22 cellular contexts compared by ENCODE assay signal in genomic region chr1:30808067-30808662, GRCh38. TPM values are rescaled to one million over a fixed set of nuclear protein-coding genes. Genes with fewer than 3 reads are reported as not detected.
A peak's percentile ranks its signal among the peaks of the same experiment; 100 is the strongest.
DNase-seq lines count a peak whose midpoint lies in the region; ATAC-seq, FAIRE-seq and TF ChIP-seq lines count a peak whose summit lies in the region.
"Had no signal": no experiment of that assay in that cellular context is flagged by ENCODE, and none has a peak within 500 bp of the region (broad histone marks: within the 10 kb centered on the region; RNA-seq: fewer than 3 reads in every experiment).

No MANE protein-coding gene starts in this region.

- H3K4me2 ChIP-seq in HepG2 (ENCODE audit: low read depth, low read length) (no peak overlapping the region), astrocyte (ENCODE audit: low read length) (peak overlapping the region; percentile 61), neural progenitor cell (no peak overlapping the region)
- H3K4me2 ChIP-seq: GM23338 had no signal

- no peak overlapping the region for H3K9ac ChIP-seq in HepG2 (ENCODE audit: insufficient read depth, low read depth, low read length)
- H3K9ac ChIP-seq in astrocyte (ENCODE audit: low read length): no peak overlapping the region
- no peak overlapping the region for H3K9ac ChIP-seq in neural progenitor cell

- TF ChIP-seq RAD21 in HepG2 (CRISPR knock-in tag; IDR thresholded peaks at IDR 0.05): no peak

- FAIRE-seq in HepG2 (lab: Jason Lieb, UNC): no peak
- FAIRE-seq in astrocyte (lab: Jason Lieb, UNC): no peak

- POLR2A ChIA-PET in HepG2 (lab: Yijun Ruan, JAX) (no interaction called here), A673 (lab: Charles Lee; ENCODE audit: low non-redundant PET) (interaction anchor here (0.6 kb wide), 1 partner anchor 89 kb away, joined by 4 read pairs; no protein-coding TSS in a partner anchor)

- intact Hi-C loops in HepG2 (cut with micrococcal nuclease; ENCODE audit: unreplicated experiment): no loop called here
- intact Hi-C loops in right lobe of liver (cut with DNase I): no loop called here
- intact Hi-C loops in Right ventricle myocardium inferior (cut with DNase I): loop anchor here (5.0 kb wide), 1 partner anchor 34 kb away; no protein-coding TSS in a partner anchor
- intact Hi-C loops in A673 (cut with micrococcal nuclease; ENCODE audit: unreplicated experiment): loop anchor here (5.0 kb wide), 1 partner anchor 49 kb away; no protein-coding TSS in a partner anchor

- in situ Hi-C loops in HepG2 (cut with HindIII; ENCODE audit: extremely low pct_ligation_motif_present, low pct_unique_long_range_greater_than_20kb): no loop called here

- H3K27ac ChIP-seq in HepG2 (ENCODE audit: extremely low read length, insufficient read depth, low read length) (no peak overlapping the region), right lobe of liver (no peak overlapping the region), astrocyte (ENCODE audit: low read depth, low read length) (no peak overlapping the region), neural progenitor cell (no peak overlapping the region), A673 (ENCODE audit: low read depth, low read length, poor library complexity, severe bottlenecking) (no peak overlapping the region)
- H3K27ac ChIP-seq: foreskin keratinocyte, thyroid gland had no signal

- H3K36me3 Mint-ChIP-seq in astrocyte (ENCODE audit: low read depth, unreplicated experiment) (no peaks in the 10 kb centered on the region), neural progenitor cell (no peaks in the 10 kb centered on the region)
- H3K36me3 Mint-ChIP-seq: activated naive CD8-positive, alpha-beta T cell had no signal

- no peak for TF ChIP-seq EP300 in HepG2 (IDR thresholded peaks at IDR 0.05; ENCODE audit: low read depth in 2 of 2, low read length in 2 of 2)
- no peak for TF ChIP-seq EP300 in HepG2 (CRISPR knock-in tag; IDR thresholded peaks at IDR 0.05; ENCODE audit: borderline replicate concordance)

- H3F3A ChIP-seq in neural progenitor cell (ENCODE audit: low read depth): peaks cover 20% of the 10 kb centered on the region

- H4K20me1 ChIP-seq in HepG2 (ENCODE audit: insufficient read depth, low read length) (no peaks in the 10 kb centered on the region), astrocyte (ENCODE audit: insufficient read depth, low read length) (no peaks in the 10 kb centered on the region), neural progenitor cell (ENCODE audit: low read depth) (no peaks in the 10 kb centered on the region)

- H3K79me2 ChIP-seq in HepG2 (ENCODE audit: insufficient read depth, low read length) (no peaks in the 10 kb centered on the region), astrocyte (ENCODE audit: insufficient read depth, low read length) (no peaks in the 10 kb centered on the region), neural progenitor cell (ENCODE audit: low read depth) (no peaks in the 10 kb centered on the region)

- no peak for ATAC-seq in HepG2
- ATAC-seq in right lobe of liver: no peak
- no peak for ATAC-seq in Right ventricle myocardium inferior
- ATAC-seq in GM19023 (IDR thresholded peaks at IDR 0.05; ENCODE audit: unreplicated experiment): no peak
- ATAC-seq: foreskin keratinocyte; GM23338; left lobe of liver; stimulated activated naive CD8-positive, alpha-beta T cell treated with anti-CD3 and anti-CD28 coated beads, Interleukin-15, Interleukin-2, amounts not matched to agents 100 U/mL and 50 U/mL, for 24 hours had no signal

- no peak overlapping the region for H3K4me3 ChIP-seq in HepG2 (replicated peaks in 1 of 3; ENCODE audit: insufficient read depth in 1 of 3, low read depth in 2 of 3, low read length in 3 of 3)
- H3K4me3 ChIP-seq in right lobe of liver: no peak overlapping the region
- H3K4me3 ChIP-seq in astrocyte (ENCODE audit: insufficient read depth, low read depth, low read length): no peak overlapping the region
- H3K4me3 ChIP-seq in neural progenitor cell: no peak overlapping the region
- no peak overlapping the region for H3K4me3 ChIP-seq in A673 (ENCODE audit: low read depth, low read length, poor library complexity, severe bottlenecking)
- H3K4me3 ChIP-seq: GM23338, thyroid gland had no signal

- TF ChIP-seq CTCF in HepG2 (CRISPR knock-in tag; IDR thresholded peaks at IDR 0.05): no peak
- TF ChIP-seq CTCF in right lobe of liver (IDR thresholded peaks at IDR 0.05): no peak
- no peak for TF ChIP-seq CTCF in astrocyte (IDR thresholded peaks at IDR 0.05; ENCODE audit: insufficient read depth, low read depth, low read length)
- TF ChIP-seq CTCF in neural progenitor cell (IDR thresholded peaks at IDR 0.05): no peak
- no peak for TF ChIP-seq CTCF in A673 (conservative IDR thresholded peaks at IDR 0.05; ENCODE audit: low read depth, low read length)

- no peak for TF ChIP-seq POLR2A in HepG2 (IDR thresholded peaks at IDR 0.05; ENCODE audit: insufficient read depth in 1 of 2, low read depth in 2 of 2, low read length in 2 of 2)
- TF ChIP-seq POLR2A in right lobe of liver (IDR thresholded peaks at IDR 0.05): no peak

- H3K27me3 ChIP-seq in HepG2 (ENCODE audit: control insufficient read depth in 1 of 2, insufficient read depth in 2 of 2, low read length in 2 of 2) (peaks cover 10 to 69% of the 10 kb centered on the region in 2 experiments), right lobe of liver (no peaks in the 10 kb centered on the region), astrocyte (ENCODE audit: insufficient read depth, low read length) (no peaks in the 10 kb centered on the region), neural progenitor cell (no peaks in the 10 kb centered on the region), A673 (replicated peaks; ENCODE audit: insufficient read depth, low read depth, low read length, poor library complexity) (peaks cover 8% of the 10 kb centered on the region)
- H3K27me3 ChIP-seq: thyroid gland had no signal

- DNase-seq in HepG2 (ENCODE audit: low spot score) (no peak), right lobe of liver (no peak), astrocyte (ENCODE audit: low read depth) (no peak), neural progenitor cell (ENCODE audit: low spot score) (no peak), Right ventricle myocardium inferior (ENCODE audit: missing footprints) (no peak), NCI-H2107 treated with DMSO at 0.1 percent for 48 hours (lab: John Stamatoyannopoulos, UW; ENCODE audit: unreplicated experiment) (no peak), A673 (ENCODE audit: low spot score) (no peak)
- DNase-seq: 8988T; effector CD8-positive, alpha-beta T cell; foreskin keratinocyte; GF-D8; mesendoderm; occipital lobe; stimulated activated naive CD8-positive, alpha-beta T cell treated with anti-CD3 and anti-CD28 coated beads, Interleukin-15, Interleukin-2, amounts not matched to agents 100 U/mL and 50 U/mL, for 24 hours; T-helper 9 cell had no signal

- H3K36me3 ChIP-seq in HepG2 (replicated peaks in 1 of 2; ENCODE audit: control insufficient read depth in 1 of 2, insufficient read depth in 2 of 2, low read length in 2 of 2) (no peaks in the 10 kb centered on the region), right lobe of liver (no peaks in the 10 kb centered on the region), astrocyte (ENCODE audit: insufficient read depth, low read length) (no peaks in the 10 kb centered on the region), neural progenitor cell (no peaks in the 10 kb centered on the region), A673 (ENCODE audit: insufficient read depth, low read length, poor library complexity, severe bottlenecking) (no peaks in the 10 kb centered on the region)
- H3K36me3 ChIP-seq: thyroid gland had no signal

- H3K9me3 Mint-ChIP-seq in astrocyte (ENCODE audit: unreplicated experiment) (no peaks in the 10 kb centered on the region), neural progenitor cell (no peaks in the 10 kb centered on the region)
- H3K9me3 Mint-ChIP-seq: GM23338 had no signal

- WGBS in HepG2 (ENCODE audit: low lambda C conversion rate): 29% methylated on average over 3 of the region's 3 CpGs
- WGBS in right lobe of liver (ENCODE audit: insufficient coverage, low coverage, low lambda C conversion rate, missing lambda C conversion rate): 50% methylated on average over 1 of the region's 3 CpGs

- H3K27ac Mint-ChIP-seq in astrocyte (ENCODE audit: unreplicated experiment): no peak overlapping the region
- H3K27ac Mint-ChIP-seq in neural progenitor cell: peak overlapping the region; percentile 59
- H3K27ac Mint-ChIP-seq: activated naive CD8-positive, alpha-beta T cell; B cell; GM23338 had no signal

- BruUV-seq in HepG2 (replicated peaks; lab: Mats Ljungman, UMichigan) (no TSS peak), A673 (replicated peaks; lab: Mats Ljungman, UMichigan) (no TSS peak)

- H3K4me3 Mint-ChIP-seq in astrocyte (ENCODE audit: unreplicated experiment) (no peak overlapping the region), neural progenitor cell (no peak overlapping the region)
- H3K4me3 Mint-ChIP-seq: activated naive CD8-positive, alpha-beta T cell; GM23338 had no signal

- H3K9me3 ChIP-seq in HepG2 (ENCODE audit: low read length) (no peaks in the 10 kb centered on the region), right lobe of liver (no peaks in the 10 kb centered on the region), astrocyte (ENCODE audit: insufficient read depth, low read depth, low read length) (no peaks in the 10 kb centered on the region), neural progenitor cell (ENCODE audit: low read depth) (no peaks in the 10 kb centered on the region), A673 (ENCODE audit: low read depth, low read length, poor library complexity, severe bottlenecking) (no peaks in the 10 kb centered on the region)
- H3K9me3 ChIP-seq: thyroid gland had no signal

- H3K4me1 ChIP-seq in HepG2 (ENCODE audit: insufficient read depth, low read length) (peaks cover 10% of the 10 kb centered on the region), right lobe of liver (no peaks in the 10 kb centered on the region), astrocyte (ENCODE audit: insufficient read depth, low read length) (peaks cover 40% of the 10 kb centered on the region), neural progenitor cell (peaks cover 44% of the 10 kb centered on the region), A673 (ENCODE audit: insufficient read depth, low read length, poor library complexity, severe bottlenecking) (peaks cover 38% of the 10 kb centered on the region)

- CTCF ChIA-PET in HepG2 (lab: Yijun Ruan, JAX; ENCODE audit: low intra/inter-chr PET ratio, low total read pairs): no interaction called here
- CTCF ChIA-PET in A673 (lab: Charles Lee): interaction anchor here (0.8 kb wide), 1 partner anchor 34 kb away, joined by 3 read pairs; no protein-coding TSS in a partner anchor

- H2AFZ ChIP-seq in HepG2 (ENCODE audit: low read length) (no peak overlapping the region), astrocyte (ENCODE audit: low read depth, low read length) (no peak overlapping the region), neural progenitor cell (replicated peaks) (no peak overlapping the region)
- H2AFZ ChIP-seq: GM23338 had no signal

- H3K4me1 Mint-ChIP-seq in astrocyte (ENCODE audit: low read depth, unreplicated experiment) (peaks cover 55% of the 10 kb centered on the region), neural progenitor cell (peaks cover 90% of the 10 kb centered on the region)

- H3K27me3 Mint-ChIP-seq in astrocyte (ENCODE audit: low read depth, unreplicated experiment) (no peaks in the 10 kb centered on the region), neural progenitor cell (ENCODE audit: insufficient read depth, low read depth) (peaks cover 15% of the 10 kb centered on the region)

RNA-seq across cellular contexts. Expression of gene LAPTM5, which starts 50.6 kb away (rescaled TPM):
- total RNA-seq in HepG2 (2016; rRNA removed; fragmentation: Illumina TruSeq; extraction: Trizol) (0.34 and 0.86 TPM in 2 replicates), right lobe of liver (10 to 100 TPM; 21.2 to 81.0 (median 29.8) TPM), astrocyte (0.77 and 0.89 TPM in 2 replicates), neural progenitor cell (ENCODE audit: low replicate concordance) (not detected in 2 replicates), Right ventricle myocardium inferior (31.5 TPM), A673 (2021) (not detected in 2 replicates)
- 0.18 and 0.30 TPM in 2 replicates for total RNA-seq in HepG2 (2016; cell fraction: cytosol; rRNA removed; fragmentation: Illumina TruSeq; extraction: Trizol; ENCODE audit: low read depth)
- 0.18 and 0.45 TPM in 2 replicates for total RNA-seq in HepG2 (2016; cell fraction: insoluble cytoplasmic fraction; rRNA removed; fragmentation: Illumina TruSeq; extraction: Trizol)
- total RNA-seq in HepG2 (2016; cell fraction: membrane; rRNA removed; fragmentation: Illumina TruSeq; extraction: Trizol): 0.48 and 0.56 TPM in 2 replicates
- total RNA-seq in HepG2 (2016; cell fraction: nucleus; rRNA removed; fragmentation: Illumina TruSeq; extraction: Trizol): 0.34 and 0.53 TPM in 2 replicates
- polyA plus RNA-seq in HepG2 (2011; rRNA removed): 0.41 and 0.76 TPM in 2 replicates
- polyA plus RNA-seq in HepG2 (2011; cell fraction: cytosol; rRNA removed): 0.64 and 0.79 TPM in 2 replicates
- 0.59 and 0.61 TPM in 2 replicates for polyA plus RNA-seq in HepG2 (2011; cell fraction: nucleus; rRNA removed)
- polyA plus RNA-seq in HepG2 (2012): 0.19 and 0.38 TPM in 2 replicates
- polyA plus RNA-seq in HepG2 (2016; cell fraction: cytosol; fragmentation: Illumina TruSeq; extraction: Trizol; ENCODE audit: low read depth): 0.33 and 0.38 TPM in 2 replicates
- polyA plus RNA-seq in HepG2 (2016; cell fraction: insoluble cytoplasmic fraction; fragmentation: Illumina TruSeq; extraction: Trizol; ENCODE audit: low read depth): 0.57 and 0.76 TPM in 2 replicates
- 0.54 and 0.79 TPM in 2 replicates for polyA plus RNA-seq in HepG2 (2016; cell fraction: membrane; fragmentation: Illumina TruSeq; extraction: Trizol; ENCODE audit: low read depth)
- 1.1 TPM in 2 replicates for polyA plus RNA-seq in HepG2 (2016; cell fraction: nucleus; fragmentation: Illumina TruSeq; extraction: Trizol; ENCODE audit: insufficient read depth, low read depth)
- polyA minus RNA-seq in HepG2 (2011; rRNA and poly(A)+ RNA removed; ENCODE audit: low replicate concordance): 2.1 and 4.6 TPM in 2 replicates
- 0.59 TPM in 1 of 2 replicates, not detected in the other for polyA minus RNA-seq in HepG2 (2011; cell fraction: cytosol; rRNA and poly(A)+ RNA removed)
- not detected in 2 replicates for polyA minus RNA-seq in HepG2 (2011; cell fraction: nucleus; rRNA and poly(A)+ RNA removed)
- total RNA-seq: chondrocyte, foreskin keratinocyte, GM23338 had no signal

Comparison
In these comparisons a context has a peak if more than half of its experiments do, and no peak if none do; other contexts are left out.
1. RNA of gene LAPTM5, which starts 50.6 kb away (total RNA-seq): 21.2 to 81.0 TPM in right lobe of liver and 31.5 TPM in Right ventricle myocardium inferior (single experiment); 0.18 to 0.86 TPM in HepG2, 0.77 to 0.89 TPM in astrocyte, not detected in neural progenitor cell and not detected in A673; every median in the first group is over 10 times any median in the second.
2. intact Hi-C loops: an anchor here in Right ventricle myocardium inferior (5.0 kb wide) and A673 (5.0 kb wide); none called in HepG2 and right lobe of liver.